In the genomic region with DNA sequence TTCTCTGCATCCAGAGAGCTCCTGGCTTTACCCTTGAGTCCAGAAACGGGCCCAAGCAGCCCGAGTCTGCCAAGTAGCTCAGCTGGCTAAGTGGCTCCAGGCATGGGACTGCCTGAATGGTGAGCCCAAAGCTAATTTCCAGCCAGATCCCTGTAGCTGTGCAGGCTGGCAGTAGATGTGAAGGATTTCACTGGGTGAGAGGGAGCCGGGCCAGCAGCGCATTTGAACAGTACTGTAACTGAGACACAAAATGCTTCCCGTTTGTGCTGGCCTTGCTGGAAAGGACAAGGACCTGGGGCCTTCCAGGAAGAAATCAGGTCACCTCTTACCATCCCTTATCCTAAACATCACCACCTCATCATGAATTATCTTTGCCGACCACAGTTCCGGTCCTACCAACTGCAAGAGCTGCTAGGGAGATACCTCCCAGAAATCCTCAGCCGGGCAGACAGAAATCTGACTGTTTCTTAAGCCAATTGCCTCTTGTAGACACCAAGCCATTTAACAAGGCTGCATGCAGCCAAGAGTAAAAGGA, we compare ENCODE assay signal across 11 cellular contexts. TPM values are rescaled to one million over a fixed set of nuclear protein-coding genes. Genes with fewer than 3 reads are reported as not detected.
DNase-seq lines count a peak whose midpoint lies in the region; ATAC-seq and TF ChIP-seq lines count a peak whose summit lies in the region.
"Had no signal": no experiment of that assay in that cellular context is flagged by ENCODE, and none has a peak within 500 bp of the region (broad histone marks: within the 10 kb centered on the region; RNA-seq: fewer than 3 reads in every experiment).

No MANE protein-coding gene starts in this region.

- peaks cover 11% of the 10 kb centered on the region for H3K4me1 Mint-ChIP-seq in activated T-cell treated with anti-CD3 and anti-CD28 coated beads, Interleukin-2, amount 50 U/mL, for 4 hours (ENCODE audit: low read depth)

- DNase-seq in AG04450 (ENCODE audit: low read depth, low spot score) (no peak), head of caudate nucleus (peak in 41 of 42 donors; percentile 37 to 87 (median 69)), pons (ENCODE audit: low spot score) (peak; percentile 82), NCI-H1417 (lab: John Stamatoyannopoulos, UW) (no peak)
- no peak for DNase-seq in activated T-cell treated with anti-CD3 and anti-CD28 coated beads, Interleukin-2, amount 50 U/mL, for 4 hours
- DNase-seq in NK-92 treated with Interleukin-12 subunit alpha and Interleukin-12 subunit beta, amount 100 ng/mL, for 24 hours (lab: John Stamatoyannopoulos, UW) = no peak
- DNase-seq: NCI-H526 treated with DMSO at 0.1 percent for 48 hours, T-helper 1 cell, thyroid gland had no signal

- TF ChIP-seq CTCF in AG04450 (IDR thresholded peaks at IDR 0.05; ENCODE audit: low read depth, low read length) (no peak), WI38 (IDR thresholded peaks at IDR 0.05; ENCODE audit: low read depth, low read length) (no peak)

- no peak for ATAC-seq in GM18520 (IDR thresholded peaks at IDR 0.05; ENCODE audit: unreplicated experiment)
- ATAC-seq in activated T-cell treated with anti-CD3 and anti-CD28 coated beads, Interleukin-2, amount 50 U/mL, for 4 hours = no peak

- H3K9me3 Mint-ChIP-seq in activated T-cell treated with anti-CD3 and anti-CD28 coated beads, Interleukin-2, amount 50 U/mL, for 4 hours = no peaks in the 10 kb centered on the region

- H3K27me3 ChIP-seq in AG04450 (ENCODE audit: control insufficient read depth, insufficient read depth, low read length) = no peaks in the 10 kb centered on the region
- H3K27me3 ChIP-seq: thyroid gland had no signal

- no peaks in the 10 kb centered on the region; the same call in 1 of the 2 replicates for H3K9me3 ChIP-seq in AG04450 (ENCODE audit: control insufficient read depth, insufficient read depth, low read length)
- H3K9me3 ChIP-seq: thyroid gland had no signal

- intact Hi-C loops in head of caudate nucleus (cut with DNase I) = loop anchor here (5.0 kb wide), 1 partner anchor 54 kb away; no protein-coding TSS in a partner anchor

- peak overlapping the region; percentile 21 for H3K27ac ChIP-seq in AG04450 (ENCODE audit: low read depth, low read length)
- H3K27ac ChIP-seq: thyroid gland had no signal

- peaks cover 9% of the 10 kb centered on the region for H3K27me3 Mint-ChIP-seq in activated T-cell treated with anti-CD3 and anti-CD28 coated beads, Interleukin-2, amount 50 U/mL, for 4 hours (ENCODE audit: low read depth)

- no peaks in the 10 kb centered on the region for H3K36me3 Mint-ChIP-seq in activated T-cell treated with anti-CD3 and anti-CD28 coated beads, Interleukin-2, amount 50 U/mL, for 4 hours (ENCODE audit: insufficient read depth)

- H3K4me3 ChIP-seq in AG04450 (ENCODE audit: low read depth, low read length) = peak overlapping the region; percentile 88
- H3K4me3 ChIP-seq in WI38 (ENCODE audit: low read depth, low read length) = peak overlapping the region; percentile 20; the same call in 1 of the 2 replicates
- H3K4me3 ChIP-seq: thyroid gland had no signal

- CTCF ChIA-PET in AG04450 (lab: Charles Lee) = interaction anchor here (0.6 to 1.0 kb wide), 2 partner anchors 49 to 83 kb away, joined by 3 read pairs; no protein-coding TSS in a partner anchor

- H3K4me3 Mint-ChIP-seq in activated T-cell treated with anti-CD3 and anti-CD28 coated beads, Interleukin-2, amount 50 U/mL, for 4 hours = no peak overlapping the region

- POLR2A ChIA-PET in AG04450 (lab: Yijun Ruan, JAX) = interaction anchor here (2.0 kb wide), 1 partner anchor 38 kb away, joined by 5 read pairs; no protein-coding TSS in a partner anchor

RNA-seq across cellular contexts. Expression of gene TIMP2, which starts 3.7 kb away (rescaled TPM):
- polyA plus RNA-seq in AG04450 (2011; rRNA removed) = 356 and 387 TPM in 2 replicates
- 165 and 172 TPM in 2 replicates for polyA minus RNA-seq in AG04450 (2011; rRNA and poly(A)+ RNA removed)
- total RNA-seq in activated T-cell treated with anti-CD3 and anti-CD28 coated beads, Interleukin-2, amount 50 U/mL, for 4 hours = 1 to 10 TPM in 1 of 3 donors, under 1 TPM in 2; 0.63 to 1.0 (median 0.81) TPM

RNA-seq across cellular contexts. Expression of gene CEP295NL, which starts 18.5 kb away (rescaled TPM):
- 0.11 and 0.19 TPM in 2 replicates for polyA plus RNA-seq in AG04450 (2011; rRNA removed)
- 1.5 and 1.8 TPM in 2 replicates for polyA minus RNA-seq in AG04450 (2011; rRNA and poly(A)+ RNA removed)
- not detected for total RNA-seq in activated T-cell treated with anti-CD3 and anti-CD28 coated beads, Interleukin-2, amount 50 U/mL, for 4 hours

RNA-seq across cellular contexts. Expression of gene LGALS3BP, which starts 58.2 kb away (rescaled TPM):
- polyA plus RNA-seq in AG04450 (2011; rRNA removed) = 126 and 171 TPM in 2 replicates
- 53.5 and 76.3 TPM in 2 replicates for polyA minus RNA-seq in AG04450 (2011; rRNA and poly(A)+ RNA removed)
- total RNA-seq in activated T-cell treated with anti-CD3 and anti-CD28 coated beads, Interleukin-2, amount 50 U/mL, for 4 hours = 10 to 100 TPM; 14.5 to 32.1 (median 29.9) TPM

Comparison
In these comparisons a context has a peak if more than half of its experiments do, and no peak if none do; other contexts are left out.
1. DNase-seq: peak in head of caudate nucleus (41 of 42) and pons (single experiment); none in AG04450 (single experiment), activated T-cell treated with anti-CD3 and anti-CD28 coated beads, Interleukin-2, amount 50 U/mL, for 4 hours (single experiment), NCI-H1417 (0 of 3) and NK-92 treated with Interleukin-12 subunit alpha and Interleukin-12 subunit beta, amount 100 ng/mL, for 24 hours (single experiment).